In genomic region chr7:102992509-102992819, GRCh38 we compare ENCODE assay signal across 14 cellular contexts.
DNase-seq lines count a peak whose midpoint lies in the region; ATAC-seq and TF ChIP-seq lines count a peak whose summit lies in the region.
"Had no signal": no experiment of that assay in that cellular context is flagged by ENCODE, and none has a peak within 500 bp of the region (broad histone marks: within the 10 kb centered on the region; RNA-seq: fewer than 3 reads in every experiment).

No MANE protein-coding gene starts in this region.

- intact Hi-C loops in IMR-90 (cut with micrococcal nuclease) (no loop called here), body of pancreas (cut with DNase I) (no loop called here), A673 (cut with micrococcal nuclease; ENCODE audit: unreplicated experiment) (no loop called here)

- no peak overlapping the region for H3K9ac ChIP-seq in IMR-90 (ENCODE audit: low read depth, low read length)

- TF ChIP-seq POLR2A in IMR-90 (IDR thresholded peaks at IDR 0.05; ENCODE audit: low read depth, low read length) (no peak), body of pancreas (IDR thresholded peaks at IDR 0.05) (no peak)

- no peaks in the 10 kb centered on the region for H3K36me3 ChIP-seq in IMR-90 (ENCODE audit: control insufficient read depth, insufficient read depth, low read length)
- H3K36me3 ChIP-seq in body of pancreas (replicated peaks in 1 of 2; ENCODE audit: insufficient read depth in 1 of 2, low read depth in 2 of 2), result no peaks in the 10 kb centered on the region
- no peaks in the 10 kb centered on the region for H3K36me3 ChIP-seq in hepatocyte (replicated peaks; ENCODE audit: insufficient read depth, low read depth)
- no peaks in the 10 kb centered on the region for H3K36me3 ChIP-seq in thoracic aorta
- no peaks in the 10 kb centered on the region for H3K36me3 ChIP-seq in A673 (ENCODE audit: insufficient read depth, low read length, poor library complexity, severe bottlenecking)
- H3K36me3 ChIP-seq: cardiac muscle cell had no signal

- H3K14ac ChIP-seq in IMR-90 (replicated peaks; ENCODE audit: low read depth, low read length), result peak overlapping the region; percentile 69

- peaks cover 18% of the 10 kb centered on the region for H3K4me1 ChIP-seq in IMR-90 (ENCODE audit: control insufficient read depth, insufficient read depth, low read length)
- peaks cover 54% of the 10 kb centered on the region for H3K4me1 ChIP-seq in body of pancreas
- peaks cover 34% of the 10 kb centered on the region for H3K4me1 ChIP-seq in hepatocyte (ENCODE audit: insufficient read depth)
- H3K4me1 ChIP-seq in thoracic aorta (ENCODE audit: control insufficient read depth in 1 of 2, low read depth in 2 of 2), result peaks cover 39 to 66% of the 10 kb centered on the region in 2 donors
- peaks cover 22% of the 10 kb centered on the region for H3K4me1 ChIP-seq in A673 (ENCODE audit: insufficient read depth, low read length, poor library complexity, severe bottlenecking)

- H3K4me2 ChIP-seq in IMR-90 (ENCODE audit: low read depth, low read length) (peak overlapping the region; percentile 71; the same call in 1 of the 2 replicates), hepatocyte (peak overlapping the region; percentile 28)

- peak overlapping the region; percentile 27 to 80; a peak in 3 of 4 replicates for H4K8ac ChIP-seq in IMR-90 (ENCODE audit: low read depth in 2 of 2, low read length in 2 of 2)

- H3K79me2 ChIP-seq in hepatocyte, result no peaks in the 10 kb centered on the region

- BruUV-seq in IMR-90 (replicated peaks; lab: Mats Ljungman, UMichigan), result no TSS peak
- no TSS peak for BruUV-seq in A673 (replicated peaks; lab: Mats Ljungman, UMichigan)

- no peak overlapping the region for H2AK9ac ChIP-seq in IMR-90 (replicated peaks; ENCODE audit: low read depth, low read length, poor library complexity)

- ATAC-seq in IMR-90 (ENCODE audit: low read depth) (no peak), body of pancreas (no peak), thoracic aorta (ENCODE audit: insufficient number of reproducible peaks, low FRiP score, low read depth) (no peak), GM19463 (IDR thresholded peaks at IDR 0.05; ENCODE audit: unreplicated experiment) (no peak)

- H4K91ac ChIP-seq in IMR-90 (ENCODE audit: insufficient read depth, low read depth, low read length), result peak overlapping the region; percentile 92

- no peak overlapping the region for H3K56ac ChIP-seq in IMR-90 (ENCODE audit: extremely low read depth, insufficient read depth, low read length)

- POLR2A ChIA-PET in IMR-90 (lab: Charles Lee; ENCODE audit: unreplicated experiment), result interaction anchor here (0.6 kb wide), 1 partner anchor 1899 kb away, joined by 3 read pairs; no protein-coding TSS in a partner anchor
- POLR2A ChIA-PET in A673 (lab: Charles Lee; ENCODE audit: low non-redundant PET), result no interaction called here

- H3K27ac ChIP-seq in IMR-90 (ENCODE audit: insufficient read depth, low read length), result peak overlapping the region; percentile 79
- H3K27ac ChIP-seq in body of pancreas, result peak overlapping the region; percentile 57 to 79 (median 68)
- H3K27ac ChIP-seq in hepatocyte, result peak overlapping the region; percentile 77
- H3K27ac ChIP-seq in thoracic aorta, result peak overlapping the region; percentile 88 to 92
- H3K27ac ChIP-seq in A673 (ENCODE audit: low read depth, low read length, poor library complexity, severe bottlenecking), result no peak overlapping the region
- H3K27ac ChIP-seq: cardiac muscle cell had no signal

- H3K4me3 ChIP-seq in IMR-90 (ENCODE audit: insufficient read depth, low read depth, low read length) (no peak overlapping the region), body of pancreas (no peak overlapping the region), hepatocyte (no peak overlapping the region), thoracic aorta (peak overlapping the region; percentile 3), A673 (ENCODE audit: low read depth, low read length, poor library complexity, severe bottlenecking) (no peak overlapping the region)
- H3K4me3 ChIP-seq: cardiac muscle cell had no signal

- H2BK15ac ChIP-seq in IMR-90 (ENCODE audit: low read depth, low read length), result peak overlapping the region; percentile 93; the same call in 2 of the 3 replicates

- peak overlapping the region; percentile 83 for H2AK5ac ChIP-seq in IMR-90 (ENCODE audit: low read depth, low read length)

- in situ Hi-C loops in IMR-90 (cut with MboI; ENCODE audit: low sequenced_read_pairs), result no loop called here

- H3K9me1 ChIP-seq in IMR-90 (ENCODE audit: insufficient read depth, low read length), result peaks cover 12% of the 10 kb centered on the region

- H3K9me3 ChIP-seq in IMR-90 (ENCODE audit: control insufficient read depth, insufficient read depth, low read length) (no peaks in the 10 kb centered on the region), body of pancreas (no peaks in the 10 kb centered on the region), hepatocyte (ENCODE audit: low read depth) (no peaks in the 10 kb centered on the region), thoracic aorta (no peaks in the 10 kb centered on the region), A673 (ENCODE audit: low read depth, low read length, poor library complexity, severe bottlenecking) (no peaks in the 10 kb centered on the region)

- H3K23ac ChIP-seq in IMR-90 (ENCODE audit: low read depth, low read length), result peak overlapping the region; percentile 43

- no peak for TF ChIP-seq RAD21 in IMR-90 (IDR thresholded peaks at IDR 0.05; ENCODE audit: low read length)

- peak overlapping the region; percentile 97 for H2BK120ac ChIP-seq in IMR-90 (ENCODE audit: low read depth, low read length)

- dilution Hi-C loops in IMR-90 (cut with HindIII; ENCODE audit: low sequenced_read_pairs, unreplicated experiment), result no loop called here

- peak overlapping the region; percentile 96 for H3K4ac ChIP-seq in IMR-90 (ENCODE audit: low read depth, low read length)

- WGBS in IMR-90 (ENCODE audit: extremely low coverage in 2 of 2, insufficient read length in 1 of 2), 2 experiments, result no CpG with 5 or more reads among the region's 2 CpGs
- 81 to 95% methylated on average over 2 of the region's 2 CpGs for WGBS in body of pancreas, 2 donors
- 100% methylated on average over 2 of the region's 2 CpGs for WGBS in hepatocyte (ENCODE audit: low lambda C conversion rate, missing lambda C conversion rate)

- TF ChIP-seq CTCF in IMR-90 (conservative IDR thresholded peaks at IDR 0.05; ENCODE audit: low read depth, low read length), result no peak
- no peak for TF ChIP-seq CTCF in body of pancreas (IDR thresholded peaks at IDR 0.05)
- TF ChIP-seq CTCF in hepatocyte (IDR thresholded peaks at IDR 0.05; ENCODE audit: poor library complexity), result no peak
- TF ChIP-seq CTCF in thoracic aorta (IDR thresholded peaks at IDR 0.05), result no peak
- no peak for TF ChIP-seq CTCF in A673 (conservative IDR thresholded peaks at IDR 0.05; ENCODE audit: low read depth, low read length)

- no peaks in the 10 kb centered on the region for H3K79me1 ChIP-seq in IMR-90 (ENCODE audit: low read depth in 1 of 2, low read length in 2 of 2)

- H3K27me3 ChIP-seq in IMR-90 (ENCODE audit: control insufficient read depth, insufficient read depth, low read length), result no peaks in the 10 kb centered on the region
- H3K27me3 ChIP-seq in body of pancreas, result no peaks in the 10 kb centered on the region
- no peaks in the 10 kb centered on the region for H3K27me3 ChIP-seq in hepatocyte
- H3K27me3 ChIP-seq in thoracic aorta (replicated peaks; ENCODE audit: insufficient read depth), result no peaks in the 10 kb centered on the region
- no peaks in the 10 kb centered on the region for H3K27me3 ChIP-seq in A673 (replicated peaks; ENCODE audit: insufficient read depth, low read depth, low read length, poor library complexity)
- H3K27me3 ChIP-seq: cardiac muscle cell had no signal

- peak overlapping the region; percentile 99 for H2BK20ac ChIP-seq in IMR-90 (ENCODE audit: low read depth, low read length)

- H3K9me2 ChIP-seq in hepatocyte (replicated peaks; ENCODE audit: insufficient read depth), result no peaks in the 10 kb centered on the region

- H2AFZ ChIP-seq in IMR-90 (replicated peaks; ENCODE audit: low read length, poor library complexity) (no peak overlapping the region), hepatocyte (no peak overlapping the region)

- H4K5ac ChIP-seq in IMR-90 (ENCODE audit: low read depth, low read length), result peak overlapping the region; percentile 83

- DNase-seq in IMR-90 (no peak), body of pancreas (no peak), hepatocyte (ENCODE audit: low spot score) (no peak), thoracic aorta (ENCODE audit: low spot score) (no peak), midbrain (lab: John Stamatoyannopoulos, UW) (no peak), A673 (ENCODE audit: low spot score) (no peak)
- DNase-seq: DMS79; effector memory CD4-positive, alpha-beta T cell; naive B cell; NCI-H2081; NCI-H524 treated with DMSO at 0.1 percent for 48 hours; substantia nigra had no signal

- peak overlapping the region; percentile 88 for H3K18ac ChIP-seq in IMR-90 (ENCODE audit: low read depth, low read length)

- H4K20me1 ChIP-seq in IMR-90 (ENCODE audit: insufficient read depth, low read length) (no peaks in the 10 kb centered on the region), hepatocyte (ENCODE audit: insufficient read depth, poor library complexity, severe bottlenecking) (no peaks in the 10 kb centered on the region)

- CTCF ChIA-PET in IMR-90 (lab: Yijun Ruan, JAX), result interaction anchor here (1.4 kb wide), 1 partner anchor 22 kb away, joined by 4 read pairs; no protein-coding TSS in a partner anchor
- CTCF ChIA-PET in A673 (lab: Charles Lee), result interaction anchor here (0.6 kb wide), 1 partner anchor 234 kb away, joined by 9 read pairs; no protein-coding TSS in a partner anchor

- peak overlapping the region; percentile 86 for H2BK5ac ChIP-seq in IMR-90 (ENCODE audit: low read depth, low read length, poor library complexity, severe bottlenecking)

TF ChIP-seq in IMR-90, 13 proteins besides CTCF, POLR2A, EP300 and RAD21 (continues in another document):
- no peak for TF ChIP-seq BHLHE40 (IDR thresholded peaks at IDR 0.05; ENCODE audit: low read depth, low read length)
- no peak for TF ChIP-seq MAFK (IDR thresholded peaks at IDR 0.05; ENCODE audit: low read depth, low read length)
- no peak for TF ChIP-seq NFE2L2 (IDR thresholded peaks at IDR 0.05; ENCODE audit: low read depth, low read length)
- TF ChIP-seq MXI1 (IDR thresholded peaks at IDR 0.05; ENCODE audit: borderline replicate concordance, low read depth, low read length), result no peak
- no peak for TF ChIP-seq RFX5 (IDR thresholded peaks at IDR 0.05; ENCODE audit: low read depth, low read length)
- TF ChIP-seq MAZ (IDR thresholded peaks at IDR 0.05; ENCODE audit: borderline replicate concordance, low read depth, low read length), result no peak
- no peak for TF ChIP-seq CEBPB (IDR thresholded peaks at IDR 0.05; ENCODE audit: low read depth, low read length)
- TF ChIP-seq FOS (IDR thresholded peaks at IDR 0.05; ENCODE audit: low read depth, low read length), result no peak
